In the genomic region with DNA sequence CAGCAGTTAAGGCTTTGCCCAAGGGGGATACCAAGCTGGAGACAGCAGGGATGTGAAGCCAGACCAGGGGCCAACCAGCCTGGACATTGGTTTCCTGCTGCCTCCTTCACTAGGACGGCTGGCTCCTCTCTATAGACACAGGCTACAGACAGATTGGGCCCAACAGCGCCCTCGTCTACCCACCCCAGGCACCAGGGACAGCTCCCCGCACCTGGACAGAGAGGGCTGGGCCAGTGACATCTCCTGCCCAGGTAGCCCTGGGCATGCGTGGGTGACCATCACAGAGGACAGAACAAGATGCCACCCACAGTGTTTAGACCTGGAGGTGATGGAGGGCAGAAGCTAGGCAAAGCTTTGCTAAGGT, we compare ENCODE assay signal across 11 cellular contexts. TPM values are rescaled to one million over a fixed set of nuclear protein-coding genes. Genes with fewer than 3 reads are reported as not detected.
DNase-seq lines count a peak whose midpoint lies in the region; ATAC-seq and TF ChIP-seq lines count a peak whose summit lies in the region.
"Had no signal": no experiment of that assay in that cellular context is flagged by ENCODE, and none has a peak within 500 bp of the region (broad histone marks: within the 10 kb centered on the region; RNA-seq: fewer than 3 reads in every experiment).

No MANE protein-coding gene starts in this region.

- H3K4me3 Mint-ChIP-seq in chondrocyte (ENCODE audit: unreplicated experiment): peak overlapping the region; percentile 87
- H3K4me3 Mint-ChIP-seq: memory B cell had no signal

- 92% methylated on average over 4 of the region's 5 CpGs for WGBS in SK-N-SH (ENCODE audit: low lambda C conversion rate)

- H3K27me3 ChIP-seq in SK-N-SH (ENCODE audit: insufficient read depth) (no peaks in the 10 kb centered on the region), layer of hippocampus (ENCODE audit: control insufficient read depth, insufficient read depth, low read length) (no peaks in the 10 kb centered on the region), tibial artery (no peaks in the 10 kb centered on the region), BE2C (no peaks in the 10 kb centered on the region)

- peaks cover 40% of the 10 kb centered on the region for H4K20me1 ChIP-seq in SK-N-SH (ENCODE audit: insufficient read depth)

- intact Hi-C loops in tibial artery (cut with DNase I; ENCODE audit: low total_unique reads): no loop called here

- no peaks in the 10 kb centered on the region for H3K9me3 Mint-ChIP-seq in chondrocyte (ENCODE audit: low read depth)

- POLR2A ChIA-PET in SK-N-SH (lab: Yijun Ruan, JAX): interaction anchor here (1.3 to 2.6 kb wide), 3 partner anchors 8 to 28 kb away, joined by 3 to 18 read pairs (median 8); no protein-coding TSS in a partner anchor

- TF ChIP-seq EP300 in SK-N-SH (IDR thresholded peaks at IDR 0.05; ENCODE audit: borderline replicate concordance in 1 of 2, low read depth in 1 of 2, low read length in 1 of 2): no peak

- no peaks in the 10 kb centered on the region for H3K27me3 Mint-ChIP-seq in chondrocyte (ENCODE audit: low read depth)

- TF ChIP-seq CTCF in SK-N-SH (IDR thresholded peaks at IDR 0.05): no peak
- TF ChIP-seq CTCF in chondrocyte (IDR thresholded peaks at IDR 0.05): no peak
- TF ChIP-seq CTCF in tibial artery (IDR thresholded peaks at IDR 0.05): no peak
- TF ChIP-seq CTCF in BE2C (IDR thresholded peaks at IDR 0.05; ENCODE audit: low read depth, low read length): no peak

- peaks cover 55% of the 10 kb centered on the region for H3K4me1 Mint-ChIP-seq in chondrocyte (ENCODE audit: low read depth)
- H3K4me1 Mint-ChIP-seq: memory B cell had no signal

- peaks cover 29% of the 10 kb centered on the region for H3F3A ChIP-seq in SK-N-SH (replicated peaks; ENCODE audit: insufficient read depth)

- H3K9me3 ChIP-seq in SK-N-SH: no peaks in the 10 kb centered on the region
- no peaks in the 10 kb centered on the region for H3K9me3 ChIP-seq in tibial artery
- H3K9me3 ChIP-seq in BE2C: no peaks in the 10 kb centered on the region

- peaks cover 5% of the 10 kb centered on the region for H3K36me3 Mint-ChIP-seq in chondrocyte (ENCODE audit: low read depth)
- H3K36me3 Mint-ChIP-seq: memory B cell had no signal

- ATAC-seq in SK-N-SH treated with all-trans-retinoic acid at 6 μM for 48 hours (no peak), HG03460 (IDR thresholded peaks at IDR 0.05; ENCODE audit: unreplicated experiment) (no peak)

- H3K79me2 ChIP-seq in SK-N-SH (ENCODE audit: insufficient read depth): peaks cover 68% of the 10 kb centered on the region

- no peaks in the 10 kb centered on the region for H3K9me2 ChIP-seq in SK-N-SH

- H3K27ac ChIP-seq in SK-N-SH (ENCODE audit: low read depth in 2 of 2, low read length in 1 of 2) (peak overlapping the region in 1 of 2 experiments; percentile 85; a peak in 1 of 4 replicates), layer of hippocampus (ENCODE audit: low read depth, low read length) (peak overlapping the region; percentile 77), tibial artery (peak overlapping the region; percentile 81 to 82)
- H3K27ac ChIP-seq: 22Rv1 had no signal

- no peak for TF ChIP-seq RAD21 in SK-N-SH (IDR thresholded peaks at IDR 0.05; ENCODE audit: low read length)

- peaks cover 35 to 39% of the 10 kb centered on the region in 2 experiments for H3K36me3 ChIP-seq in SK-N-SH (replicated peaks in 1 of 2; ENCODE audit: control insufficient read depth in 1 of 2, insufficient read depth in 2 of 2, low read length in 1 of 2)
- H3K36me3 ChIP-seq in tibial artery: peaks cover 0 to under 1% (median 0%) of the 10 kb centered on the region in 3 donors
- H3K36me3 ChIP-seq in BE2C: no peaks in the 10 kb centered on the region

- no peak for DNase-seq in SK-N-SH
- no peak for DNase-seq in chondrocyte (ENCODE audit: low spot score)
- DNase-seq in tibial artery: no peak
- DNase-seq in superior temporal gyrus (ENCODE audit: extremely low spot score): no peak
- DNase-seq in BE2C: no peak
- DNase-seq: central memory CD4-positive, alpha-beta T cell had no signal

- H3K4me1 ChIP-seq in SK-N-SH (ENCODE audit: control insufficient read depth in 1 of 2, insufficient read depth in 2 of 2, low read depth in 1 of 2, low read length in 1 of 2): peaks cover 36% of the 10 kb centered on the region in 2 experiments; a peak in 3 of 4 replicates
- H3K4me1 ChIP-seq in tibial artery: peaks cover 0 to 65% (median 36%) of the 10 kb centered on the region in 4 donors
- 0 out of 2 replicates have a peak, but pooled peaks cover 4% of the 10 kb centered on the region for H3K4me1 ChIP-seq in BE2C

- CTCF ChIA-PET in SK-N-SH (lab: Yijun Ruan, JAX): interaction anchor here (0.6 to 3.4 kb wide), 10 partner anchors 8 to 208 kb away, joined by 3 to 11 read pairs (median 3); no protein-coding TSS in a partner anchor

- H2AFZ ChIP-seq in SK-N-SH (ENCODE audit: low read depth): no peak overlapping the region

- H3K4me3 ChIP-seq in SK-N-SH (ENCODE audit: low read depth in 2 of 2, low read length in 1 of 2) (peak overlapping the region; percentile 92 to 94), tibial artery (peak overlapping the region; percentile 63 to 87), BE2C (ENCODE audit: low read depth, low read length) (no peak overlapping the region)

- no peak overlapping the region for H3K27ac Mint-ChIP-seq in chondrocyte (ENCODE audit: unreplicated experiment)
- H3K27ac Mint-ChIP-seq: memory B cell had no signal

- H3K9ac ChIP-seq in SK-N-SH: peak overlapping the region; percentile 92; the same call in 1 of the 2 replicates

- peak overlapping the region; percentile 97 for H3K4me2 ChIP-seq in SK-N-SH

TF ChIP-seq in SK-N-SH, 30 proteins besides CTCF, POLR2A, EP300 and RAD21 (continues in another document):
- TF ChIP-seq SIN3A (IDR thresholded peaks at IDR 0.05; ENCODE audit: borderline replicate concordance, low read depth, low read length) (0 out of 2 replicates have a peak, but pooled peaks have one; percentile 30), FOXJ3 (CRISPR knock-in tag; IDR thresholded peaks at IDR 0.05) (no peak), IRF3 (IDR thresholded peaks at IDR 0.05; ENCODE audit: low read depth, low read length) (no peak), RFX5 (IDR thresholded peaks at IDR 0.05; ENCODE audit: low read length) (no peak), FOXM1 (IDR thresholded peaks at IDR 0.05; ENCODE audit: low read depth) (no peak)
- TF ChIP-seq, protein P1, sequence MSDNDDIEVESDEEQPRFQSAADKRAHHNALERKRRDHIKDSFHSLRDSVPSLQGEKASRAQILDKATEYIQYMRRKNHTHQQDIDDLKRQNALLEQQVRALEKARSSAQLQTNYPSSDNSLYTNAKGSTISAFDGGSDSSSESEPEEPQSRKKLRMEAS (IDR thresholded peaks at IDR 0.05; ENCODE audit: low read depth): no peak

TF ChIP-seq in SK-N-SH treated with all-trans-retinoic acid at 6 μM for 48 hours, 23 proteins besides CTCF, POLR2A, EP300 and RAD21:
- no peak for TF ChIP-seq TOX (CRISPR knock-in tag; IDR thresholded peaks at IDR 0.05; ENCODE audit: borderline replicate concordance)
- no peak for TF ChIP-seq POU6F1 (CRISPR knock-in tag; IDR thresholded peaks at IDR 0.05; ENCODE audit: borderline replicate concordance, low read depth)
- TF ChIP-seq TSHZ2 (CRISPR knock-in tag; IDR thresholded peaks at IDR 0.05): no peak

RNA-seq across cellular contexts. Expression of gene DKK3, which starts 1.2 kb away (rescaled TPM):
- 1,174 and 1,491 TPM in 2 replicates for polyA plus RNA-seq in SK-N-SH (2012; rRNA removed)
- 1,028 and 1,442 TPM in 2 replicates for polyA plus RNA-seq in SK-N-SH (2012; cell fraction: cytosol; rRNA removed)
- 933 and 1,160 TPM in 2 replicates for polyA plus RNA-seq in SK-N-SH (2012; cell fraction: nucleus; rRNA removed)
- 575 to 655 TPM (median 579 TPM) in 3 replicates for total RNA-seq in chondrocyte
- 28.2 TPM for polyA plus RNA-seq in BE2C (2012; ENCODE audit: insufficient read depth, insufficient read length, low read depth)
